35 cellular contexts compared by ENCODE assay signal in the genomic region with DNA sequence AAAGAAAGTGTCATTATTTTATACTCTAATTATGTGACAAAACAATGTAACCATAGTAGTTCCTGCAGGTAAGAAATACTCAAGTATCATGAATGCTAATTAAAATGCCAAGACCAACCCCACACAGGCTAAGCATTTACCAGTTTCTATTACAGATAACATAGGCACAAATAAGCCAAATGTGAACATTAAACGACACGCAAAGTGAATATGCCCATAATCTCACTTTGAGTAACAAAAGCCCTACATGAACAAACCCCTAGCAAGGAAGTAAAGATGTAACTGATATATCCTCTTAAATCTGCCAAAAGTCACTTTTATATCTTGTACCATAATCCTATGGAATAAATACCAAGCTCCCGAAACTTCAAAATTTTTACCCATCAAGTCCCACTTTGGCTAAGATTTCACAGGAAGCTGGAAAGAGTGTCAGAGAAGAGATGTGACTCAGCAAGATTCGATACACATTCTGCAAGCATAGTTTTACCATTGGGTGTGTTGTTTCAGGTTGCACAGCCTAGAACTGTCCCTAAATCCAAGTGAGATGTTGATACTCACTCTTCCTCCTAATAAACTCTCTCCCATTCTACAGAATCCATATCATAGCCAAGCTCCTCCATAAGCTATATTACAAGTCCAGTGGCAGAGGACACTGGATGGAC. TPM values are rescaled to one million over a fixed set of nuclear protein-coding genes. Genes with fewer than 3 reads are reported as not detected.
DNase-seq lines count a peak whose midpoint lies in the region; ATAC-seq and TF ChIP-seq lines count a peak whose summit lies in the region.
"Had no signal": no experiment of that assay in that cellular context is flagged by ENCODE, and none has a peak within 500 bp of the region (broad histone marks: within the 10 kb centered on the region; RNA-seq: fewer than 3 reads in every experiment).

No MANE protein-coding gene starts in this region.

- no peak overlapping the region for H3K4me3 Mint-ChIP-seq in natural killer cell
- H3K4me3 Mint-ChIP-seq: activated B cell treated with CpG ODN at 0.5 μM for 24 hours; activated naive CD8-positive, alpha-beta T cell treated with anti-CD3 and anti-CD28 coated beads, Interleukin-2, amount 10 ng/mL, durations not matched to agents 7 days and 5 days; activated T-cell treated with anti-CD3 and anti-CD28 coated beads, Interleukin-2, amount 50 U/mL, for 4 hours; H9; naive B cell; T-helper 1 cell treated with Interleukin-12 subunit alpha and Interleukin-12 subunit beta and Interleukin-4 antibody, amounts not matched to agents 30 μg/mL and 1 μg/mL, for 36 hours had no signal

- H3K27me3 ChIP-seq in neutrophil (no peaks in the 10 kb centered on the region), gastrocnemius medialis (no peaks in the 10 kb centered on the region)
- H3K27me3 ChIP-seq: ascending aorta, sigmoid colon, tibial nerve had no signal

- DNase-seq in NCI-H226 (peak; percentile 8), epithelial cell of esophagus (ENCODE audit: low read depth) (peak; percentile 18), natural killer cell (no peak), gastrocnemius medialis (no peak)
- DNase-seq: activated B cell treated with CpG ODN at 0.5 μM for 24 hours; activated gamma-delta T cell treated with Interleukin-2 at 50 U/mL for 16 hours; activated naive CD8-positive, alpha-beta T cell treated with anti-CD3 and anti-CD28 coated beads, Interleukin-2, amount 10 ng/mL, durations not matched to agents 7 days and 5 days; activated T-cell treated with anti-CD3 and anti-CD28 coated beads, Interleukin-2, amount 50 U/mL, for 4 hours; C1 segment of cervical spinal cord; Calu3; DND-41; effector memory CD4-positive, alpha-beta T cell; H9; left ventricle myocardium inferior; naive B cell; NCI-H1105 treated with DMSO at 0.1 percent for 48 hours; NCI-H187 treated with DMSO at 0.1 percent for 48 hours; NCI-H2171; NCI-H524; NK-92 treated with Interleukin-12 subunit alpha and Interleukin-12 subunit beta, amount 100 ng/mL, for 24 hours; occipital lobe; PC-3; psoas muscle; sigmoid colon; SK-N-SH; stimulated activated CD4-positive, alpha-beta T cell treated with anti-CD3 and anti-CD28 coated beads, Interleukin-12 subunit alpha, Interleukin-12 subunit beta, amount 100 ng/mL, for 4 hours; stimulated activated CD4-positive, alpha-beta T cell treated with anti-CD3 and anti-CD28 coated beads, Interleukin-2, amount 100 ng/mL, for 48 hours had no signal

- H3K36me3 Mint-ChIP-seq in natural killer cell = no peaks in the 10 kb centered on the region
- H3K36me3 Mint-ChIP-seq: activated naive CD8-positive, alpha-beta T cell treated with anti-CD3 and anti-CD28 coated beads, Interleukin-2, amount 10 ng/mL, durations not matched to agents 7 days and 5 days; naive B cell had no signal

- no peaks in the 10 kb centered on the region for H3K4me1 Mint-ChIP-seq in natural killer cell
- H3K4me1 Mint-ChIP-seq: activated naive CD8-positive, alpha-beta T cell treated with anti-CD3 and anti-CD28 coated beads, Interleukin-2, amount 10 ng/mL, durations not matched to agents 7 days and 5 days; H9 had no signal

- intact Hi-C loops in natural killer cell (cut with micrococcal nuclease) = no loop called here
- intact Hi-C loops in gastrocnemius medialis (cut with DNase I; ENCODE audit: low total_unique reads) = no loop called here

- H3K9me3 ChIP-seq in neutrophil = no peaks in the 10 kb centered on the region
- no peaks in the 10 kb centered on the region for H3K9me3 ChIP-seq in gastrocnemius medialis
- H3K9me3 ChIP-seq: ascending aorta, left ventricle myocardium inferior, psoas muscle, sigmoid colon, SK-N-SH, tibial nerve had no signal

- TF ChIP-seq CTCF in epithelial cell of esophagus (IDR thresholded peaks at IDR 0.05; ENCODE audit: insufficient read depth, low read depth, low read length, missing control alignments) (no peak), neutrophil (IDR thresholded peaks at IDR 0.05) (no peak), natural killer cell (IDR thresholded peaks at IDR 0.05) (no peak), gastrocnemius medialis (IDR thresholded peaks at IDR 0.05 in 4 of 5, conservative IDR thresholded peaks at IDR 0.05 in 1 of 5) (no peak)

- peak; percentile 51 for ATAC-seq in GM21390 (IDR thresholded peaks at IDR 0.05; ENCODE audit: unreplicated experiment)
- ATAC-seq in HG02642 (IDR thresholded peaks at IDR 0.05; ENCODE audit: poor library complexity, unreplicated experiment) = no peak
- no peak for ATAC-seq in natural killer cell
- ATAC-seq in gastrocnemius medialis = no peak
- ATAC-seq: activated T-cell treated with anti-CD3 and anti-CD28 coated beads, Interleukin-2, amount 50 U/mL, for 4 hours; PC-3; psoas muscle; Right ventricle myocardium inferior had no signal

- H3K27ac ChIP-seq in neutrophil (peak overlapping the region; percentile 34), gastrocnemius medialis (no peak overlapping the region)
- H3K27ac ChIP-seq: ascending aorta, coronary artery, left ventricle myocardium inferior, psoas muscle, sigmoid colon, tibial nerve had no signal

- no peak for TF ChIP-seq POLR2A in gastrocnemius medialis (IDR thresholded peaks at IDR 0.05)

- H3K27ac Mint-ChIP-seq in natural killer cell = no peak overlapping the region
- H3K27ac Mint-ChIP-seq: activated B cell treated with CpG ODN at 0.5 μM for 24 hours; activated naive CD8-positive, alpha-beta T cell treated with anti-CD3 and anti-CD28 coated beads, Interleukin-2, amount 10 ng/mL, durations not matched to agents 7 days and 5 days; H9; naive B cell; T-helper 1 cell treated with Interleukin-12 subunit alpha and Interleukin-12 subunit beta and Interleukin-4 antibody, amounts not matched to agents 30 μg/mL and 1 μg/mL, for 36 hours had no signal

- H3K9me3 Mint-ChIP-seq in natural killer cell = no peaks in the 10 kb centered on the region
- H3K9me3 Mint-ChIP-seq: activated B cell treated with CpG ODN at 0.5 μM for 24 hours; activated naive CD8-positive, alpha-beta T cell treated with anti-CD3 and anti-CD28 coated beads, Interleukin-2, amount 10 ng/mL, durations not matched to agents 7 days and 5 days; activated T-cell treated with anti-CD3 and anti-CD28 coated beads, Interleukin-2, amount 50 U/mL, for 4 hours; H9; naive B cell; T-helper 1 cell treated with Interleukin-12 subunit alpha and Interleukin-12 subunit beta and Interleukin-4 antibody, amounts not matched to agents 30 μg/mL and 1 μg/mL, for 36 hours had no signal

- peaks cover 0 to 3% of the 10 kb centered on the region in 2 donors for H3K27me3 Mint-ChIP-seq in natural killer cell (ENCODE audit: low read depth in 2 of 2)
- H3K27me3 Mint-ChIP-seq: activated B cell treated with CpG ODN at 0.5 μM for 24 hours; activated naive CD8-positive, alpha-beta T cell treated with anti-CD3 and anti-CD28 coated beads, Interleukin-2, amount 10 ng/mL, durations not matched to agents 7 days and 5 days had no signal

- H3K4me3 ChIP-seq in epithelial cell of esophagus (ENCODE audit: low read length) (no peak overlapping the region), neutrophil (ENCODE audit: low read depth in 1 of 2, low read length in 1 of 2) (no peak overlapping the region), gastrocnemius medialis (no peak overlapping the region)
- H3K4me3 ChIP-seq: ascending aorta, coronary artery, left ventricle myocardium inferior, psoas muscle, sigmoid colon, tibial nerve had no signal

- peaks cover 5% of the 10 kb centered on the region for H3K36me3 ChIP-seq in neutrophil
- H3K36me3 ChIP-seq in gastrocnemius medialis = no peaks in the 10 kb centered on the region
- H3K36me3 ChIP-seq: ascending aorta, left ventricle myocardium inferior, sigmoid colon, tibial nerve had no signal

- H3K4me1 ChIP-seq in neutrophil (ENCODE audit: control insufficient read depth in 1 of 2, insufficient read depth in 1 of 2, low read depth in 1 of 2, low read length in 1 of 2) (peaks cover 53 to 54% of the 10 kb centered on the region in 2 experiments), gastrocnemius medialis (no peaks in the 10 kb centered on the region)
- H3K4me1 ChIP-seq: ascending aorta, psoas muscle, sigmoid colon, tibial nerve had no signal

- in situ Hi-C loops in gastrocnemius medialis (cut with MboI; ENCODE audit: low sequenced_read_pairs in 4 of 4) = no loop called here

RNA-seq across cellular contexts. Expression of gene TRPM6, which starts 28.8 kb away (rescaled TPM):
- total RNA-seq in natural killer cell (10 to 100 TPM in 1 of 3 donors, under 1 TPM in 1, not detected in 1; 0.36 to 12.8 TPM), gastrocnemius medialis (under 1 TPM in 3 of 4 donors, not detected in 1; 0.07 to 0.22 (median 0.20) TPM)
- total RNA-seq: activated B cell treated with CpG ODN at 0.5 μM for 24 hours; activated naive CD8-positive, alpha-beta T cell treated with anti-CD3 and anti-CD28 coated beads, Interleukin-2, amount 10 ng/mL, durations not matched to agents 7 days and 5 days; Calu3; PC-3 had no signal

Comparison
In these comparisons a context has a peak if more than half of its experiments do, and no peak if none do; other contexts are left out.
1. DNase-seq: peak in NCI-H226 (single experiment) and epithelial cell of esophagus (single experiment); none in natural killer cell (single experiment) and gastrocnemius medialis (0 of 2).